In genomic region chr15:61621146-61621545, GRCh38 we compare ENCODE assay signal across 8 cellular contexts.
A peak's percentile ranks its signal among the peaks of the same experiment; 100 is the strongest.
DNase-seq lines count a peak whose midpoint lies in the region; ATAC-seq and TF ChIP-seq lines count a peak whose summit lies in the region.

No MANE protein-coding gene starts in this region.

- no peak overlapping the region for H3K4me3 Mint-ChIP-seq in HFFc6
- no peak overlapping the region for H3K4me3 Mint-ChIP-seq in activated T-helper 1 cell treated with anti-CD3 and anti-CD28 coated beads, Interleukin-12 subunit alpha, Interleukin-12 subunit beta, Interleukin-2, Interleukin-4 antibody, amounts not matched to agents 30 ng/mL and 10 ng/mL and 1 ng/mL, durations not matched to agents 14 hours and 24 hours and 36 hours

- H3K4me1 Mint-ChIP-seq in HFFc6 (ENCODE audit: low read depth): no peaks in the 10 kb centered on the region
- no peaks in the 10 kb centered on the region for H3K4me1 Mint-ChIP-seq in activated T-helper 1 cell treated with anti-CD3 and anti-CD28 coated beads, Interleukin-12 subunit alpha, Interleukin-12 subunit beta, Interleukin-2, Interleukin-4 antibody, amounts not matched to agents 30 ng/mL and 10 ng/mL and 1 ng/mL, durations not matched to agents 14 hours and 24 hours and 36 hours (ENCODE audit: low read depth)

- intact Hi-C loops in Panc1 (cut with micrococcal nuclease; ENCODE audit: unreplicated experiment): loop anchor here (2.0 kb wide), 1 partner anchor 456 kb away; no protein-coding TSS in a partner anchor
- intact Hi-C loops in activated T-helper 1 cell treated with anti-CD3 and anti-CD28 coated beads, Interleukin-12 subunit alpha, Interleukin-12 subunit beta, Interleukin-2, Interleukin-4 antibody, amounts not matched to agents 30 ng/mL and 10 ng/mL and 1 ng/mL, durations not matched to agents 14 hours and 24 hours and 36 hours (cut with micrococcal nuclease): loop anchor here (10.0 kb wide), 1 partner anchor 426 kb away; no protein-coding TSS in a partner anchor

- DNase-seq in CMK (ENCODE audit: low read depth): peak; percentile 83
- no peak for DNase-seq in HFFc6
- DNase-seq in Panc1 (ENCODE audit: low read depth, low spot score): no peak
- DNase-seq in fibroblast of villous mesenchyme (ENCODE audit: low read depth): no peak
- peak; percentile 10 for DNase-seq in stimulated activated naive CD8-positive, alpha-beta T cell treated with anti-CD3 and anti-CD28 coated beads, Interleukin-15, Interleukin-2, amounts not matched to agents 100 U/mL and 50 U/mL, for 24 hours
- DNase-seq in activated T-helper 1 cell treated with anti-CD3 and anti-CD28 coated beads, Interleukin-12 subunit alpha, Interleukin-12 subunit beta, Interleukin-2, Interleukin-4 antibody, amounts not matched to agents 30 ng/mL and 10 ng/mL and 1 ng/mL, durations not matched to agents 14 hours and 24 hours and 36 hours (ENCODE audit: low spot score): no peak

- no peaks in the 10 kb centered on the region for H3K36me3 Mint-ChIP-seq in HFFc6 (ENCODE audit: low read depth)
- no peaks in the 10 kb centered on the region for H3K36me3 Mint-ChIP-seq in activated T-helper 1 cell treated with anti-CD3 and anti-CD28 coated beads, Interleukin-12 subunit alpha, Interleukin-12 subunit beta, Interleukin-2, Interleukin-4 antibody, amounts not matched to agents 30 ng/mL and 10 ng/mL and 1 ng/mL, durations not matched to agents 14 hours and 24 hours and 36 hours (ENCODE audit: low read depth)

- CTCF ChIA-PET in Panc1 (lab: Charles Lee): interaction anchor here (1.6 kb wide), 1 partner anchor 213 kb away, joined by 5 read pairs; no protein-coding TSS in a partner anchor

- POLR2A ChIA-PET in Panc1 (lab: Charles Lee): no interaction called here

- H3K4me3 ChIP-seq in Panc1 (ENCODE audit: low read depth in 2 of 2, low read length in 2 of 2) (no peak overlapping the region), fibroblast of villous mesenchyme (ENCODE audit: low read depth, low read length) (no peak overlapping the region)

- H3K27me3 Mint-ChIP-seq in HFFc6 (ENCODE audit: insufficient read depth): no peaks in the 10 kb centered on the region
- H3K27me3 Mint-ChIP-seq in activated T-helper 1 cell treated with anti-CD3 and anti-CD28 coated beads, Interleukin-12 subunit alpha, Interleukin-12 subunit beta, Interleukin-2, Interleukin-4 antibody, amounts not matched to agents 30 ng/mL and 10 ng/mL and 1 ng/mL, durations not matched to agents 14 hours and 24 hours and 36 hours (ENCODE audit: insufficient read depth): no peaks in the 10 kb centered on the region

- BruUV-seq in Panc1 (replicated peaks; lab: Mats Ljungman, UMichigan): no TSS peak

- H3K27ac ChIP-seq in Panc1 (ENCODE audit: low read length): no peak overlapping the region

- H3K27me3 ChIP-seq in Panc1 (ENCODE audit: control insufficient read depth, insufficient read depth, low read length): no peaks in the 10 kb centered on the region; the same call in 1 of the 2 replicates

- H3K9me3 Mint-ChIP-seq in HFFc6: peaks cover 41% of the 10 kb centered on the region
- no peaks in the 10 kb centered on the region for H3K9me3 Mint-ChIP-seq in activated T-helper 1 cell treated with anti-CD3 and anti-CD28 coated beads, Interleukin-12 subunit alpha, Interleukin-12 subunit beta, Interleukin-2, Interleukin-4 antibody, amounts not matched to agents 30 ng/mL and 10 ng/mL and 1 ng/mL, durations not matched to agents 14 hours and 24 hours and 36 hours

- 0 out of 2 replicates have a peak, but pooled peaks have one; percentile 70 for ATAC-seq in Panc1
- ATAC-seq in stimulated activated naive CD8-positive, alpha-beta T cell treated with anti-CD3 and anti-CD28 coated beads, Interleukin-15, Interleukin-2, amounts not matched to agents 100 U/mL and 50 U/mL, for 24 hours: no peak
- ATAC-seq in GM19351 (IDR thresholded peaks at IDR 0.05; ENCODE audit: unreplicated experiment): no peak
- no peak for ATAC-seq in GM21737 (IDR thresholded peaks at IDR 0.05; ENCODE audit: unreplicated experiment)

- in situ Hi-C loops in Panc1 (cut with HindIII; ENCODE audit: low pct_unique_long_range_greater_than_20kb, low sequenced_read_pairs): no loop called here

- no peaks in the 10 kb centered on the region for H3K4me1 ChIP-seq in Panc1 (ENCODE audit: control insufficient read depth, insufficient read depth, low read length)

- H3K36me3 ChIP-seq in Panc1 (ENCODE audit: control insufficient read depth, insufficient read depth, low read length): no peaks in the 10 kb centered on the region

- TF ChIP-seq CTCF in HFFc6 (IDR thresholded peaks at IDR 0.05) (peak; percentile 15; the same call in 1 of the 2 replicates), Panc1 (IDR thresholded peaks at IDR 0.05) (peak; percentile 70), fibroblast of villous mesenchyme (IDR thresholded peaks at IDR 0.05; ENCODE audit: insufficient read depth, low read depth, low read length) (peak; percentile 31)

- no peaks in the 10 kb centered on the region for H3K9me3 ChIP-seq in Panc1 (ENCODE audit: control insufficient read depth, insufficient read depth, low read depth, low read length)

- no peak overlapping the region for H3K27ac Mint-ChIP-seq in HFFc6
- no peak overlapping the region for H3K27ac Mint-ChIP-seq in activated T-helper 1 cell treated with anti-CD3 and anti-CD28 coated beads, Interleukin-12 subunit alpha, Interleukin-12 subunit beta, Interleukin-2, Interleukin-4 antibody, amounts not matched to agents 30 ng/mL and 10 ng/mL and 1 ng/mL, durations not matched to agents 14 hours and 24 hours and 36 hours

Comparison
In these comparisons a context has a peak if more than half of its experiments do, and no peak if none do; other contexts are left out.
1. DNase-seq: peak in CMK (single experiment) and stimulated activated naive CD8-positive, alpha-beta T cell treated with anti-CD3 and anti-CD28 coated beads, Interleukin-15, Interleukin-2, amounts not matched to agents 100 U/mL and 50 U/mL, for 24 hours (single experiment); none in HFFc6 (single experiment), Panc1 (single experiment), fibroblast of villous mesenchyme (single experiment) and activated T-helper 1 cell treated with anti-CD3 and anti-CD28 coated beads, Interleukin-12 subunit alpha, Interleukin-12 subunit beta, Interleukin-2, Interleukin-4 antibody, amounts not matched to agents 30 ng/mL and 10 ng/mL and 1 ng/mL, durations not matched to agents 14 hours and 24 hours and 36 hours (single experiment).
2. CTCF ChIP-seq: peak in every context shown above with its lines; median percentile 70 in Panc1; 31 in fibroblast of villous mesenchyme; 15 in HFFc6.